In the genomic region with DNA sequence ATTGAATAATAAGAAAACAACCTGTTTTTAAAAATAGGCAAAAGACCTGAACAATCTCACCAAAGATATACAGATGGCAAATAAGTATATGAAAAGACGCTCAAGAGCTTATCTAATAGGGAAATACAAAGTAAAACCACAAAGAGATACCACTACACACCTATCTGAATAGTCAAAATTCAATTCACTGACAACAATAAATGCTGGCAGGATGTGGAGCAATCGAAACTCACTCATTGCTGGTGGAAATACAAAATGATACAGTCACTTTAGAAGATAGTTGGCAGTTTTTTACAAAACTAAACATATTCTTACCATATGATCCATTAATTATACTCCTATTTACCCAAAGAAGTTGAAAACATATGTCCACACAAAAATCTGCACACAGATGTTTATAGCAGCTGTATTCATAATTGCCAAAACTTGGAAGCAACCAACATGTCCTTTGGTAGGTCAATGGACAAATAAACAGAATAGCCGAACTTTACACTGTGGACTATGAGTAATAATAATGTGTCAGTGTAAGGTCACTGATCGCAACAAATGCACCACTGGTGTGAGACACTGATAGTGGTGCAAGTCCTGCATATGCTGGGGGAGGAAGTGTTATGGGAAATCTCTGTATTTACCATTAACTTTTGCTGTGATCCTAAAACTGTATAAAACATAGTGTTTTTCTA, we compare ENCODE assay signal across 22 cellular contexts. TPM values are rescaled to one million over a fixed set of nuclear protein-coding genes. Genes with fewer than 3 reads are reported as not detected.
DNase-seq lines count a peak whose midpoint lies in the region; ATAC-seq and TF ChIP-seq lines count a peak whose summit lies in the region.
"Had no signal": no experiment of that assay in that cellular context is flagged by ENCODE, and none has a peak within 500 bp of the region (broad histone marks: within the 10 kb centered on the region; RNA-seq: fewer than 3 reads in every experiment).

No MANE protein-coding gene starts in this region.

- no peak for TF ChIP-seq POLR2A in IMR-90 (IDR thresholded peaks at IDR 0.05; ENCODE audit: low read depth, low read length)

- no peak overlapping the region for H2BK120ac ChIP-seq in IMR-90 (ENCODE audit: low read depth, low read length)

- H3K4ac ChIP-seq in IMR-90 (ENCODE audit: low read depth, low read length), result no peak overlapping the region

- DNase-seq in ELR (ENCODE audit: low read depth) (peak; percentile 7), IMR-90 (peak; percentile 55), choroid plexus epithelial cell (ENCODE audit: low read depth) (peak; percentile 44), iris pigment epithelial cell (ENCODE audit: low read depth) (peak; percentile 37), NCI-H146 (lab: John Stamatoyannopoulos, UW) (no peak), pons (ENCODE audit: low spot score) (no peak)
- no peak for DNase-seq in activated naive CD4-positive, alpha-beta T cell treated with Interleukin-2 at 50 U/mL for 16 hours
- DNase-seq: Calu3; CD8-positive, alpha-beta T cell; H7; NCI-H1417 treated with DMSO at 0.1 percent for 48 hours; NCI-H1930; NCI-H345; NCI-H524 treated with DMSO at 0.1 percent for 48 hours; PC-9; SIG-M5 had no signal

- in situ Hi-C loops in IMR-90 (cut with MboI; ENCODE audit: low sequenced_read_pairs), result no loop called here

- no peak overlapping the region for H2AFZ ChIP-seq in IMR-90 (replicated peaks; ENCODE audit: low read length, poor library complexity)
- H2AFZ ChIP-seq: PC-9 had no signal

- ATAC-seq in IMR-90 (ENCODE audit: low read depth) (no peak; the same call in none of the 2 replicates), HG02642 (IDR thresholded peaks at IDR 0.05; ENCODE audit: poor library complexity, unreplicated experiment) (no peak)
- ATAC-seq: A549; CD8-positive, alpha-beta T cell; GM12878; SK-N-SH treated with all-trans-retinoic acid at 6 μM for 48 hours had no signal

- no peak overlapping the region for H3K23ac ChIP-seq in IMR-90 (ENCODE audit: low read depth, low read length)

- H2BK15ac ChIP-seq in IMR-90 (ENCODE audit: low read depth, low read length), result no peak overlapping the region

- no peak overlapping the region for H2BK20ac ChIP-seq in IMR-90 (ENCODE audit: low read depth, low read length)

- dilution Hi-C loops in IMR-90 (cut with HindIII; ENCODE audit: low sequenced_read_pairs, unreplicated experiment), result no loop called here

- WGBS in IMR-90 (ENCODE audit: extremely low coverage in 2 of 2, insufficient read length in 1 of 2), 2 experiments, result no CpG with 5 or more reads among the region's 4 CpGs

- peaks cover 6% of the 10 kb centered on the region; the same call in 1 of the 2 replicates for H4K20me1 ChIP-seq in IMR-90 (ENCODE audit: insufficient read depth, low read length)

- no peak overlapping the region for H3K14ac ChIP-seq in IMR-90 (replicated peaks; ENCODE audit: low read depth, low read length)

- no peak overlapping the region for H4K5ac ChIP-seq in IMR-90 (ENCODE audit: low read depth, low read length)

- H4K8ac ChIP-seq in IMR-90 (ENCODE audit: low read depth in 2 of 2, low read length in 2 of 2), result no peak overlapping the region

- POLR2A ChIA-PET in IMR-90 (lab: Charles Lee; ENCODE audit: unreplicated experiment), result no interaction called here

- H3K4me1 ChIP-seq in IMR-90 (ENCODE audit: control insufficient read depth, insufficient read depth, low read length), result peaks cover 3% of the 10 kb centered on the region; the same call in 1 of the 2 replicates
- H3K4me1 ChIP-seq: A549, BLaER1 had no signal

- H3K4me3 ChIP-seq in IMR-90 (ENCODE audit: insufficient read depth, low read depth, low read length) (no peak overlapping the region), choroid plexus epithelial cell (ENCODE audit: low read depth, low read length) (no peak overlapping the region)
- H3K4me3 ChIP-seq: A549, BLaER1, GM12878, PC-9 had no signal

- no peak overlapping the region for H3K56ac ChIP-seq in IMR-90 (ENCODE audit: extremely low read depth, insufficient read depth, low read length)

- H3K9me1 ChIP-seq in IMR-90 (ENCODE audit: insufficient read depth, low read length), result no peaks in the 10 kb centered on the region

- TF ChIP-seq RAD21 in IMR-90 (IDR thresholded peaks at IDR 0.05; ENCODE audit: low read length), result no peak

- no peak overlapping the region for H3K4me2 ChIP-seq in IMR-90 (ENCODE audit: low read depth, low read length)
- H3K4me2 ChIP-seq: A549, BLaER1, PC-9 had no signal

- CTCF ChIA-PET in IMR-90 (lab: Yijun Ruan, JAX), result no interaction called here

- no peak overlapping the region for H2BK5ac ChIP-seq in IMR-90 (ENCODE audit: low read depth, low read length, poor library complexity, severe bottlenecking)

- H3K27ac ChIP-seq in IMR-90 (ENCODE audit: insufficient read depth, low read length), result no peak overlapping the region
- H3K27ac ChIP-seq: A549, BLaER1, PC-9, RWPE1 had no signal

- no peak overlapping the region for H3K9ac ChIP-seq in IMR-90 (ENCODE audit: low read depth, low read length)
- H3K9ac ChIP-seq: BLaER1 had no signal

- H3K36me3 ChIP-seq in IMR-90 (ENCODE audit: control insufficient read depth, insufficient read depth, low read length), result peaks cover 2% of the 10 kb centered on the region; the same call in 1 of the 2 replicates

- H3K9me3 ChIP-seq in IMR-90 (ENCODE audit: control insufficient read depth, insufficient read depth, low read length), result no peaks in the 10 kb centered on the region

- peaks cover 19 to 27% of the 10 kb centered on the region in 2 experiments for H3K79me1 ChIP-seq in IMR-90 (ENCODE audit: low read depth in 1 of 2, low read length in 2 of 2)

- no peak overlapping the region for H2AK5ac ChIP-seq in IMR-90 (ENCODE audit: low read depth, low read length)

- TF ChIP-seq CTCF in IMR-90 (conservative IDR thresholded peaks at IDR 0.05; ENCODE audit: low read depth, low read length) (no peak), choroid plexus epithelial cell (conservative IDR thresholded peaks at IDR 0.05; ENCODE audit: low read depth, low read length) (no peak)

- no TSS peak for BruUV-seq in IMR-90 (replicated peaks; lab: Mats Ljungman, UMichigan)

- H3K18ac ChIP-seq in IMR-90 (ENCODE audit: low read depth, low read length), result no peak overlapping the region

- intact Hi-C loops in IMR-90 (cut with micrococcal nuclease), result no loop called here

- H2AK9ac ChIP-seq in IMR-90 (replicated peaks; ENCODE audit: low read depth, low read length, poor library complexity), result no peak overlapping the region

- H3K27me3 ChIP-seq in IMR-90 (ENCODE audit: control insufficient read depth, insufficient read depth, low read length), result no peaks in the 10 kb centered on the region
- H3K27me3 ChIP-seq: BLaER1 had no signal

- H4K91ac ChIP-seq in IMR-90 (ENCODE audit: insufficient read depth, low read depth, low read length), result no peak overlapping the region

TF ChIP-seq in IMR-90, 13 proteins besides CTCF, POLR2A, EP300 and RAD21:
- no peak for TF ChIP-seq NFE2L2 (IDR thresholded peaks at IDR 0.05; ENCODE audit: low read depth, low read length)
- TF ChIP-seq MAZ (IDR thresholded peaks at IDR 0.05; ENCODE audit: borderline replicate concordance, low read depth, low read length), result no peak
- TF ChIP-seq, protein P1, sequence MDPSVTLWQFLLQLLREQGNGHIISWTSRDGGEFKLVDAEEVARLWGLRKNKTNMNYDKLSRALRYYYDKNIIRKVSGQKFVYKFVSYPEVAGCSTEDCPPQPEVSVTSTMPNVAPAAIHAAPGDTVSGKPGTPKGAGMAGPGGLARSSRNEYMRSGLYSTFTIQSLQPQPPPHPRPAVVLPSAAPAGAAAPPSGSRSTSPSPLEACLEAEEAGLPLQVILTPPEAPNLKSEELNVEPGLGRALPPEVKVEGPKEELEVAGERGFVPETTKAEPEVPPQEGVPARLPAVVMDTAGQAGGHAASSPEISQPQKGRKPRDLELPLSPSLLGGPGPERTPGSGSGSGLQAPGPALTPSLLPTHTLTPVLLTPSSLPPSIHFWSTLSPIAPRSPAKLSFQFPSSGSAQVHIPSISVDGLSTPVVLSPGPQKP (IDR thresholded peaks at IDR 0.05; ENCODE audit: borderline replicate concordance, low read depth, low read length), result no peak
- TF ChIP-seq SMC3 (IDR thresholded peaks at IDR 0.05; ENCODE audit: low read depth, low read length), result no peak
- TF ChIP-seq BHLHE40 (IDR thresholded peaks at IDR 0.05; ENCODE audit: low read depth, low read length), result no peak
- TF ChIP-seq, protein P2, sequence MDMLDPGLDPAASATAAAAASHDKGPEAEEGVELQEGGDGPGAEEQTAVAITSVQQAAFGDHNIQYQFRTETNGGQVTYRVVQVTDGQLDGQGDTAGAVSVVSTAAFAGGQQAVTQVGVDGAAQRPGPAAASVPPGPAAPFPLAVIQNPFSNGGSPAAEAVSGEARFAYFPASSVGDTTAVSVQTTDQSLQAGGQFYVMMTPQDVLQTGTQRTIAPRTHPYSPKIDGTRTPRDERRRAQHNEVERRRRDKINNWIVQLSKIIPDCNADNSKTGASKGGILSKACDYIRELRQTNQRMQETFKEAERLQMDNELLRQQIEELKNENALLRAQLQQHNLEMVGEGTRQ (IDR thresholded peaks at IDR 0.05; ENCODE audit: low read depth, low read length), result no peak
- TF ChIP-seq CEBPB (IDR thresholded peaks at IDR 0.05; ENCODE audit: low read depth, low read length), result no peak
- no peak for TF ChIP-seq MAFK (IDR thresholded peaks at IDR 0.05; ENCODE audit: low read depth, low read length)
- TF ChIP-seq CHD1 (IDR thresholded peaks at IDR 0.05; ENCODE audit: low read depth, low read length), result no peak
- TF ChIP-seq MXI1 (IDR thresholded peaks at IDR 0.05; ENCODE audit: borderline replicate concordance, low read depth, low read length), result no peak
- TF ChIP-seq RFX5 (IDR thresholded peaks at IDR 0.05; ENCODE audit: low read depth, low read length), result no peak
- TF ChIP-seq FOS (IDR thresholded peaks at IDR 0.05; ENCODE audit: low read depth, low read length), result no peak
- TF ChIP-seq RCOR1 (IDR thresholded peaks at IDR 0.05; ENCODE audit: insufficient replicate concordance, low read length), result no peak

RNA-seq across cellular contexts. Expression of a gene that starts 20.8 kb away (rescaled TPM):
- total RNA-seq in IMR-90 (2012; rRNA removed), result 10.8 and 16.1 TPM in 2 replicates
- 6.3 and 7.7 TPM in 2 replicates for polyA plus RNA-seq in IMR-90 (2012; rRNA removed)
- polyA plus RNA-seq in IMR-90 (2012; cell fraction: cytosol; rRNA removed), result 0.99 and 1.5 TPM in 2 replicates
- polyA plus RNA-seq in IMR-90 (2012; cell fraction: nucleus; rRNA removed; ENCODE audit: low replicate concordance), result 1.6 and 8.0 TPM in 2 replicates

Comparison
In these comparisons a context has a peak if more than half of its experiments do, and no peak if none do; other contexts are left out.
1. DNase-seq: peak in ELR (single experiment), IMR-90 (single experiment), choroid plexus epithelial cell (single experiment) and iris pigment epithelial cell (single experiment); none in activated naive CD4-positive, alpha-beta T cell treated with Interleukin-2 at 50 U/mL for 16 hours (single experiment), NCI-H146 (single experiment) and pons (single experiment).